ENCODE assay signal across 23 cellular contexts in genomic region chr4:171478181-171478580, GRCh38.
"Had no signal": no experiment of that assay in that cellular context is flagged by ENCODE, and none has a peak within 500 bp of the region (broad histone marks: within the 10 kb centered on the region; RNA-seq: fewer than 3 reads in every experiment).

No MANE protein-coding gene starts in this region.

- ATAC-seq: K562 had no signal

- H3K4me3 Mint-ChIP-seq: IgD-negative memory B cell had no signal

- H3K36me3 Mint-ChIP-seq: IgD-negative memory B cell had no signal

- H3K27ac ChIP-seq: HL-60, KMS-11, RWPE1 had no signal

- H3K4me2 ChIP-seq: KMS-11, SK-N-SH had no signal

- H3K9me2 ChIP-seq: SK-N-SH had no signal

- FAIRE-seq: HTR-8/SVneo, K562 had no signal

- H3K27me3 Mint-ChIP-seq: IgD-negative memory B cell had no signal

- H3K27ac Mint-ChIP-seq: IgD-negative memory B cell had no signal

- H3K9me3 Mint-ChIP-seq: IgD-negative memory B cell had no signal

- H3K4me3 ChIP-seq: K562 had no signal

- H3K9me3 ChIP-seq: SK-N-SH had no signal

- DNase-seq: Kasumi-1, MM.1S, NCI-H1048, NCI-H1105, NCI-H1417, NCI-H1436 treated with DMSO at 0.1 percent for 48 hours, NCI-H1694, NCI-H1930, NCI-H2081, NCI-H2107, NCI-H2227 treated with DMSO at 0.1 percent for 48 hours, NCI-H524, NCI-H526 treated with DMSO at 0.1 percent for 48 hours, NCI-H748 treated with DMSO at 0.1 percent for 48 hours, SHP77, SK-N-SH, SW 1271 had no signal
